ENCODE assay signal across 8 cellular contexts in genomic region chr22:23750744-23751440, GRCh38. TPM values are rescaled to one million over a fixed set of nuclear protein-coding genes. Genes with fewer than 3 reads are reported as not detected.
DNase-seq lines count a peak whose midpoint lies in the region; ATAC-seq and TF ChIP-seq lines count a peak whose summit lies in the region.

Gene ZNF70 (minus strand): TSS chr22:23751112. CDS start chr22:23745140, 5,972 bp downstream.

- intact Hi-C loops in sigmoid colon (cut with DNase I), result loop anchor here (2.0 kb wide), 1 partner anchor 18 kb away; no protein-coding TSS in a partner anchor

- no peaks in the 10 kb centered on the region for H3K36me3 Mint-ChIP-seq in HFFc6 (ENCODE audit: low read depth)

- no peaks in the 10 kb centered on the region for H3K36me3 ChIP-seq in sigmoid colon

- H3K4me1 ChIP-seq in sigmoid colon, result peaks cover 0 to 20% (median 17%) of the 10 kb centered on the region in 4 donors

- 1% methylated on average over 76 of the region's 76 CpGs for WGBS in sigmoid colon, 2 donors

- TF ChIP-seq CTCF in HFFc6 (IDR thresholded peaks at IDR 0.05) (peak; percentile 58), astrocyte of the cerebellum (IDR thresholded peaks at IDR 0.05; ENCODE audit: low read depth, low read length, missing control alignments) (peak; percentile 20), sigmoid colon (IDR thresholded peaks at IDR 0.05) (no peak)

- no peaks in the 10 kb centered on the region for H3K27me3 ChIP-seq in sigmoid colon

- TF ChIP-seq POLR2A in sigmoid colon (IDR thresholded peaks at IDR 0.05), result peak; percentile 40 to 64

- no peaks in the 10 kb centered on the region for H3K9me3 ChIP-seq in sigmoid colon

- peak within 1 kb of the TSS; percentile 88 to 94 (median 90) for H3K27ac ChIP-seq in sigmoid colon

- H3K27me3 Mint-ChIP-seq in HFFc6 (ENCODE audit: insufficient read depth), result peaks cover 2% of the 10 kb centered on the region

- H3K9me3 Mint-ChIP-seq in HFFc6, result no peaks in the 10 kb centered on the region

- DNase-seq in HFFc6 (peak; percentile 37), NCI-H146 (lab: John Stamatoyannopoulos, UW) (peak; percentile 89), T-helper 9 cell (peak; percentile 77), astrocyte of the cerebellum (ENCODE audit: low read depth) (peak; percentile 45), hypothalamus (lab: John Stamatoyannopoulos, UW) (peak in 50 of 51 donors; percentile 23 to 91 (median 68)), sigmoid colon (peak; percentile 93)

- H3K4me3 ChIP-seq in GM08714 (ENCODE audit: low read length) (peak within 1 kb of the TSS; percentile 87), astrocyte of the cerebellum (ENCODE audit: low read depth, low read length) (peak within 1 kb of the TSS; percentile 90), sigmoid colon (peak within 1 kb of the TSS; percentile 71 to 80 (median 78))

- peak within 1 kb of the TSS; percentile 76 for H3K27ac Mint-ChIP-seq in HFFc6

- H3K4me3 Mint-ChIP-seq in HFFc6, result peak within 1 kb of the TSS; percentile 93

- H3K4me1 Mint-ChIP-seq in HFFc6 (ENCODE audit: low read depth), result peaks cover 13% of the 10 kb centered on the region

- in situ Hi-C loops in astrocyte of the cerebellum (cut with HindIII; ENCODE audit: low sequenced_read_pairs), result no loop called here

- ATAC-seq in GM18873 (IDR thresholded peaks at IDR 0.05; ENCODE audit: low FRiP score, unreplicated experiment), result no peak

- TF ChIP-seq EP300 in sigmoid colon (IDR thresholded peaks at IDR 0.05), result no peak

RNA-seq across cellular contexts. Expression of gene ZNF70, which starts in this region (rescaled TPM):
- total RNA-seq in HFFc6 (2021; fragmentation: NEBNext Ultra II Directional; extraction: Animal tissue kit (Norgen Biotek cat#: 25700)), result 1 to 10 TPM; 6.0 to 7.0 (median 6.4) TPM
- total RNA-seq in sigmoid colon, result 1 to 10 TPM; 2.6 to 5.5 (median 3.0) TPM
- polyA plus RNA-seq in sigmoid colon, result 1 to 10 TPM in 1 of 3 donors, under 1 TPM in 2; 0.23 to 1.8 (median 0.60) TPM

Comparison
In these comparisons a context has a peak if more than half of its experiments do, and no peak if none do; other contexts are left out.
1. DNase-seq: peak in every context shown above with its lines; median percentile 93 in sigmoid colon; 89 in NCI-H146; 77 in T-helper 9 cell; 68 in hypothalamus; 45 in astrocyte of the cerebellum; 37 in HFFc6.
2. CTCF ChIP-seq: peak in HFFc6 (single experiment) and astrocyte of the cerebellum (single experiment); none in sigmoid colon (0 of 4).
3. Peak in every context shown above with its lines, with median percentiles within 50 percentile points of each other: H3K4me3 ChIP-seq.